In genomic region chr5:127029513-127030258, GRCh38 we compare ENCODE assay signal across 8 cellular contexts. TPM values are rescaled to one million over a fixed set of nuclear protein-coding genes. Genes with fewer than 3 reads are reported as not detected.
DNase-seq lines count a peak whose midpoint lies in the region; ATAC-seq and TF ChIP-seq lines count a peak whose summit lies in the region.

No MANE protein-coding gene starts in this region.

- H3K27me3 Mint-ChIP-seq in activated T-helper 2 cell treated with anti-CD3 and anti-CD28 coated beads, Interferon-gamma antibody, Interleukin-2, Interleukin-4, amounts not matched to agents 10 μg/mL and 5 μg/mL and 100 μg/mL, durations not matched to agents 14 hours and 24 hours and 36 hours (ENCODE audit: low read depth), result peaks cover 44% of the 10 kb centered on the region
- H3K27me3 Mint-ChIP-seq in naive thymus-derived CD8-positive, alpha-beta T cell, result peaks cover 0 to 9% (median 2%) of the 10 kb centered on the region in 5 donors

- H3K4me3 ChIP-seq in BLaER1 (peak overlapping the region; percentile 88), Peyer's patch (peak overlapping the region; percentile 62 to 77 (median 66)), fibroblast of mammary gland (ENCODE audit: control insufficient read depth, low read depth, low read length) (peak overlapping the region; percentile 82), upper lobe of left lung (peak overlapping the region; percentile 56 to 83 (median 64))

- H3K4me1 ChIP-seq in BLaER1 (peaks cover 51% of the 10 kb centered on the region), Peyer's patch (peaks cover 0 to 22% (median 4%) of the 10 kb centered on the region in 4 donors), upper lobe of left lung (peaks cover 13 to 21% (median 17%) of the 10 kb centered on the region in 4 donors)

- no peak overlapping the region for H3K27ac Mint-ChIP-seq in activated T-helper 2 cell treated with anti-CD3 and anti-CD28 coated beads, Interferon-gamma antibody, Interleukin-2, Interleukin-4, amounts not matched to agents 10 μg/mL and 5 μg/mL and 100 μg/mL, durations not matched to agents 14 hours and 24 hours and 36 hours
- H3K27ac Mint-ChIP-seq in naive thymus-derived CD8-positive, alpha-beta T cell, result peak overlapping the region in 9 of 10 donors; percentile 65 to 92 (median 82)

- TF ChIP-seq CTCF in Peyer's patch (IDR thresholded peaks at IDR 0.05) (peak in 5 of 6 experiments; percentile 13 to 65 (median 52)), fibroblast of mammary gland (conservative IDR thresholded peaks at IDR 0.05; ENCODE audit: control insufficient read depth, insufficient read depth, low read depth, low read length) (peak; percentile 47), upper lobe of left lung (IDR thresholded peaks at IDR 0.05) (peak; percentile 27 to 65 (median 45))

- no peak for TF ChIP-seq EP300 in upper lobe of left lung (IDR thresholded peaks at IDR 0.05)

- H3K27me3 ChIP-seq in BLaER1, result no peaks in the 10 kb centered on the region
- H3K27me3 ChIP-seq in Peyer's patch, result no peaks in the 10 kb centered on the region
- no peaks in the 10 kb centered on the region for H3K27me3 ChIP-seq in upper lobe of left lung

- peak overlapping the region; percentile 81 for H3K4me3 Mint-ChIP-seq in activated T-helper 2 cell treated with anti-CD3 and anti-CD28 coated beads, Interferon-gamma antibody, Interleukin-2, Interleukin-4, amounts not matched to agents 10 μg/mL and 5 μg/mL and 100 μg/mL, durations not matched to agents 14 hours and 24 hours and 36 hours (ENCODE audit: low read depth)
- peak overlapping the region; percentile 83 to 95 (median 92) for H3K4me3 Mint-ChIP-seq in naive thymus-derived CD8-positive, alpha-beta T cell

- no peaks in the 10 kb centered on the region for H3K36me3 Mint-ChIP-seq in activated T-helper 2 cell treated with anti-CD3 and anti-CD28 coated beads, Interferon-gamma antibody, Interleukin-2, Interleukin-4, amounts not matched to agents 10 μg/mL and 5 μg/mL and 100 μg/mL, durations not matched to agents 14 hours and 24 hours and 36 hours (ENCODE audit: low read depth)
- H3K36me3 Mint-ChIP-seq in naive thymus-derived CD8-positive, alpha-beta T cell, result no peaks in the 10 kb centered on the region

- POLR2A ChIA-PET in naive thymus-derived CD8-positive, alpha-beta T cell (lab: Charles Lee), result interaction anchor here (1.0 to 1.7 kb wide), 4 partner anchors 12 to 184 kb away, joined by 3 to 8 read pairs (median 6); no protein-coding TSS in a partner anchor

- WGBS in upper lobe of left lung, 2 donors, result 1 to 4% methylated on average over 11 to 25 of the region's 53 CpGs

- H3K9me3 ChIP-seq in BLaER1 (no peaks in the 10 kb centered on the region), Peyer's patch (no peaks in the 10 kb centered on the region), upper lobe of left lung (no peaks in the 10 kb centered on the region)

- H3K27ac ChIP-seq in BLaER1 (peak overlapping the region; percentile 88), Peyer's patch (peak overlapping the region; percentile 82 to 89 (median 86)), upper lobe of left lung (peak overlapping the region; percentile 86 to 91 (median 88))

- H3K4me1 Mint-ChIP-seq in activated T-helper 2 cell treated with anti-CD3 and anti-CD28 coated beads, Interferon-gamma antibody, Interleukin-2, Interleukin-4, amounts not matched to agents 10 μg/mL and 5 μg/mL and 100 μg/mL, durations not matched to agents 14 hours and 24 hours and 36 hours (ENCODE audit: low read depth), result peaks cover 15% of the 10 kb centered on the region
- peaks cover 9 to 27% (median 27%) of the 10 kb centered on the region in 4 donors for H3K4me1 Mint-ChIP-seq in naive thymus-derived CD8-positive, alpha-beta T cell

- DNase-seq in HT-29 (ENCODE audit: low spot score) (peak; percentile 88), Peyer's patch (peak; percentile 49 to 82 (median 74)), fibroblast of mammary gland (ENCODE audit: low read depth) (peak; percentile 63), upper lobe of left lung (peak; percentile 79 to 90)
- peak; percentile 26 for DNase-seq in activated T-helper 2 cell treated with anti-CD3 and anti-CD28 coated beads, Interferon-gamma antibody, Interleukin-2, Interleukin-4, amounts not matched to agents 10 μg/mL and 5 μg/mL and 100 μg/mL, durations not matched to agents 14 hours and 24 hours and 36 hours (ENCODE audit: low spot score)
- DNase-seq in naive thymus-derived CD8-positive, alpha-beta T cell, result peak; percentile 12 to 64 (median 39)

- peak; percentile 21 for ATAC-seq in GM19395 (IDR thresholded peaks at IDR 0.05; ENCODE audit: unreplicated experiment)
- ATAC-seq in naive thymus-derived CD8-positive, alpha-beta T cell, result peak; percentile 18 to 20
- peak; percentile 54 to 71 for ATAC-seq in upper lobe of left lung (ENCODE audit: low FRiP score in 2 of 2)

- H3K36me3 ChIP-seq in BLaER1, result no peaks in the 10 kb centered on the region
- H3K36me3 ChIP-seq in Peyer's patch, result no peaks in the 10 kb centered on the region
- no peaks in the 10 kb centered on the region for H3K36me3 ChIP-seq in upper lobe of left lung

- peak overlapping the region; percentile 80 for H3K4me2 ChIP-seq in BLaER1

- H4K20me1 ChIP-seq in BLaER1, result peaks cover 50% of the 10 kb centered on the region

- intact Hi-C loops in activated T-helper 2 cell treated with anti-CD3 and anti-CD28 coated beads, Interferon-gamma antibody, Interleukin-2, Interleukin-4, amounts not matched to agents 10 μg/mL and 5 μg/mL and 100 μg/mL, durations not matched to agents 14 hours and 24 hours and 36 hours (cut with micrococcal nuclease), result loop anchor here (1.0 to 5.0 kb wide), 7 partner anchors 41 to 1053 kb away; partner anchors contain the start of genes C5orf63, PRRC1 and SLC12A2

- TF ChIP-seq POLR2A in Peyer's patch (IDR thresholded peaks at IDR 0.05) (peak in 1 of 2 donors; percentile 14), upper lobe of left lung (IDR thresholded peaks at IDR 0.05) (no peak)

- no peaks in the 10 kb centered on the region for H3K9me3 Mint-ChIP-seq in activated T-helper 2 cell treated with anti-CD3 and anti-CD28 coated beads, Interferon-gamma antibody, Interleukin-2, Interleukin-4, amounts not matched to agents 10 μg/mL and 5 μg/mL and 100 μg/mL, durations not matched to agents 14 hours and 24 hours and 36 hours
- H3K9me3 Mint-ChIP-seq in naive thymus-derived CD8-positive, alpha-beta T cell, result no peaks in the 10 kb centered on the region

- H3K9ac ChIP-seq in BLaER1, result peak overlapping the region; percentile 90

RNA-seq across cellular contexts. Expression of gene MARCHF3, which starts 0.7 kb away (rescaled TPM):
- 18.2 and 32.5 TPM in 2 replicates for total RNA-seq in HT-29 (2014; rRNA removed; shearing (Covaris generic))
- total RNA-seq in Peyer's patch, result 10 to 100 TPM; 10.7 to 22.9 (median 20.1) TPM
- total RNA-seq in activated T-helper 2 cell treated with anti-CD3 and anti-CD28 coated beads, Interferon-gamma antibody, Interleukin-2, Interleukin-4, amounts not matched to agents 10 μg/mL and 5 μg/mL and 100 μg/mL, durations not matched to agents 14 hours and 24 hours and 36 hours, result 1.9 and 2.1 TPM in 2 replicates
- 10 to 100 TPM; 12.3 to 12.7 TPM for total RNA-seq in naive thymus-derived CD8-positive, alpha-beta T cell
- polyA plus RNA-seq in naive thymus-derived CD8-positive, alpha-beta T cell, result 1 to 10 TPM; 3.4 to 9.3 (median 6.8) TPM
- total RNA-seq in upper lobe of left lung, result 10 to 100 TPM in 1 of 6 donors, 1 to 10 TPM in 5; 2.1 to 16.2 (median 6.7) TPM

RNA-seq across cellular contexts. Expression of gene C5orf63, which starts 43.6 kb away (rescaled TPM):
- total RNA-seq in HT-29 (2014; rRNA removed; shearing (Covaris generic)), result 4.4 and 8.1 TPM in 2 replicates
- total RNA-seq in Peyer's patch, result 10 to 100 TPM in 2 of 4 donors, 1 to 10 TPM in 2; 1.7 to 12.1 (median 9.4) TPM
- total RNA-seq in activated T-helper 2 cell treated with anti-CD3 and anti-CD28 coated beads, Interferon-gamma antibody, Interleukin-2, Interleukin-4, amounts not matched to agents 10 μg/mL and 5 μg/mL and 100 μg/mL, durations not matched to agents 14 hours and 24 hours and 36 hours, result 6.1 and 6.4 TPM in 2 replicates
- total RNA-seq in naive thymus-derived CD8-positive, alpha-beta T cell, result 10 to 100 TPM; 19.2 to 23.7 TPM
- 1 to 10 TPM; 4.2 to 5.7 (median 4.6) TPM for polyA plus RNA-seq in naive thymus-derived CD8-positive, alpha-beta T cell
- total RNA-seq in upper lobe of left lung, result 10 to 100 TPM in 1 of 6 donors, 1 to 10 TPM in 5; 1.9 to 13.6 (median 6.1) TPM

Comparison
In these comparisons a context has a peak if more than half of its experiments do, and no peak if none do; other contexts are left out.
1. Peak in every context shown above with its lines: DNase-seq, ATAC-seq, H3K4me3 ChIP-seq and H3K27ac ChIP-seq.
2. DNase-seq: peak in every context shown above with its lines; median percentile 88 in HT-29; 84 in upper lobe of left lung; 74 in Peyer's patch; 63 in fibroblast of mammary gland; 39 in naive thymus-derived CD8-positive, alpha-beta T cell; 26 in activated T-helper 2 cell treated with anti-CD3 and anti-CD28 coated beads, Interferon-gamma antibody, Interleukin-2, Interleukin-4, amounts not matched to agents 10 μg/mL and 5 μg/mL and 100 μg/mL, durations not matched to agents 14 hours and 24 hours and 36 hours.